ENCODE assay signal across 8 cellular contexts in genomic region chr5:92907914-92908606, GRCh38.
DNase-seq lines count a peak whose midpoint lies in the region; ATAC-seq and TF ChIP-seq lines count a peak whose summit lies in the region.

No MANE protein-coding gene starts in this region.

- ATAC-seq in GM21515 (IDR thresholded peaks at IDR 0.05; ENCODE audit: unreplicated experiment), result peak; percentile 55
- no peak for ATAC-seq in stimulated activated naive CD8-positive, alpha-beta T cell treated with anti-CD3 and anti-CD28 coated beads, Interleukin-15, Interleukin-2, amounts not matched to agents 100 U/mL and 50 U/mL, for 24 hours

- H3K27ac ChIP-seq in substantia nigra (ENCODE audit: low read depth, low read length, poor library complexity, severe bottlenecking), result no peak overlapping the region

- H3K4me3 ChIP-seq in LNCaP clone FGC (ENCODE audit: low read depth, low read length) (no peak overlapping the region), fibroblast of pulmonary artery (replicated peaks; ENCODE audit: low read depth, low read length) (no peak overlapping the region)

- DNase-seq in COLO829 (ENCODE audit: low spot score) (peak; percentile 23), LNCaP clone FGC (ENCODE audit: low read depth) (peak; percentile 4), fibroblast of pulmonary artery (ENCODE audit: low read depth) (peak; percentile 62), ecto neural progenitor cell (ENCODE audit: low spot score) (no peak), substantia nigra (lab: John Stamatoyannopoulos, UW) (no peak), NCI-H2227 treated with DMSO at 0.1 percent for 48 hours (lab: John Stamatoyannopoulos, UW) (no peak)
- no peak for DNase-seq in stimulated activated naive CD8-positive, alpha-beta T cell treated with anti-CD3 and anti-CD28 coated beads, Interleukin-15, Interleukin-2, amounts not matched to agents 100 U/mL and 50 U/mL, for 24 hours

- TF ChIP-seq CTCF in LNCaP clone FGC (IDR thresholded peaks at IDR 0.05; ENCODE audit: control insufficient read depth, extremely low read depth, insufficient read depth) (no peak), fibroblast of pulmonary artery (IDR thresholded peaks at IDR 0.05; ENCODE audit: low read length, missing control alignments) (no peak)

Comparison
In these comparisons a context has a peak if more than half of its experiments do, and no peak if none do; other contexts are left out.
1. DNase-seq: peak in COLO829 (single experiment), LNCaP clone FGC (single experiment) and fibroblast of pulmonary artery (single experiment); none in ecto neural progenitor cell (single experiment), substantia nigra (0 of 49), NCI-H2227 treated with DMSO at 0.1 percent for 48 hours (single experiment) and stimulated activated naive CD8-positive, alpha-beta T cell treated with anti-CD3 and anti-CD28 coated beads, Interleukin-15, Interleukin-2, amounts not matched to agents 100 U/mL and 50 U/mL, for 24 hours (single experiment).